9 cellular contexts compared by ENCODE assay signal in genomic region chr7:44348300-44348699, GRCh38. TPM values are rescaled to one million over a fixed set of nuclear protein-coding genes. Genes with fewer than 3 reads are reported as not detected.
DNase-seq lines count a peak whose midpoint lies in the region; ATAC-seq and TF ChIP-seq lines count a peak whose summit lies in the region.
"Had no signal": no experiment of that assay in that cellular context is flagged by ENCODE, and none has a peak within 500 bp of the region (broad histone marks: within the 10 kb centered on the region; RNA-seq: fewer than 3 reads in every experiment).

No MANE protein-coding gene starts in this region.

- no peaks in the 10 kb centered on the region for H3K4me1 ChIP-seq in Peyer's patch

- ATAC-seq in WTC11 (peak; percentile 94), HG03432 (IDR thresholded peaks at IDR 0.05; ENCODE audit: unreplicated experiment) (no peak), HG03342 (IDR thresholded peaks at IDR 0.05; ENCODE audit: unreplicated experiment) (no peak)

- no peaks in the 10 kb centered on the region for H3K36me3 ChIP-seq in kidney epithelial cell (ENCODE audit: control insufficient read depth, insufficient read depth, low read length)
- no peaks in the 10 kb centered on the region for H3K36me3 ChIP-seq in Peyer's patch

- no peak for TF ChIP-seq POLR2A in Peyer's patch (IDR thresholded peaks at IDR 0.05)

- no peaks in the 10 kb centered on the region for H3K27me3 ChIP-seq in kidney epithelial cell (ENCODE audit: control insufficient read depth, insufficient read depth, low read length)
- H3K27me3 ChIP-seq in Peyer's patch: no peaks in the 10 kb centered on the region

- no peak overlapping the region for H3K27ac Mint-ChIP-seq in WTC11
- H3K27ac Mint-ChIP-seq: IgD-negative memory B cell had no signal

- H3K27ac ChIP-seq in Peyer's patch: no peak overlapping the region

- no peaks in the 10 kb centered on the region for H3K9me3 ChIP-seq in Peyer's patch

- H3K36me3 Mint-ChIP-seq in WTC11: no peaks in the 10 kb centered on the region
- H3K36me3 Mint-ChIP-seq: IgD-negative memory B cell had no signal

- no peak overlapping the region for H3K4me3 ChIP-seq in kidney epithelial cell (ENCODE audit: low read depth, low read length)
- H3K4me3 ChIP-seq in Peyer's patch: no peak overlapping the region

- no peak overlapping the region for H3K4me3 Mint-ChIP-seq in WTC11
- H3K4me3 Mint-ChIP-seq: IgD-negative memory B cell had no signal

- POLR2A ChIA-PET in WTC11 (lab: Charles Lee): no interaction called here

- peaks cover 7% of the 10 kb centered on the region for H3K27me3 Mint-ChIP-seq in WTC11 (ENCODE audit: low read depth)

- DNase-seq in EL (peak; percentile 72), HK-2 (ENCODE audit: unreplicated experiment) (peak; percentile 39), WTC11 (ENCODE audit: low spot score) (peak; percentile 66), kidney epithelial cell (ENCODE audit: low read depth) (no peak), Peyer's patch (no peak), HuH-7 (ENCODE audit: low spot score) (no peak)

- TF ChIP-seq CTCF in WTC11 (IDR thresholded peaks at IDR 0.05) (peak; percentile 40), kidney epithelial cell (IDR thresholded peaks at IDR 0.05; ENCODE audit: insufficient read depth, low read length, poor library complexity, severe bottlenecking) (peak; percentile 50), Peyer's patch (IDR thresholded peaks at IDR 0.05) (no peak)

- CTCF ChIA-PET in WTC11 (lab: Charles Lee): interaction anchor here (0.6 to 4.0 kb wide), 43 partner anchors 9 to 788 kb away, joined by 3 to 50 read pairs (median 5); partner anchors contain the start of genes AEBP1, DDX56 and NUDCD3

- peaks cover 16% of the 10 kb centered on the region for H3K9me3 Mint-ChIP-seq in WTC11

- H3K4me1 Mint-ChIP-seq in WTC11: no peaks in the 10 kb centered on the region
- H3K4me1 Mint-ChIP-seq: IgD-negative memory B cell had no signal

TF ChIP-seq in WTC11, 78 proteins besides CTCF, POLR2A, EP300 and RAD21:
- TF ChIP-seq ZNF121 (CRISPR knock-in tag; IDR thresholded peaks at IDR 0.05) (0 out of 2 replicates have a peak, but pooled peaks have one; percentile 33), ZNF423 (CRISPR knock-in tag; IDR thresholded peaks at IDR 0.05) (no peak)
TF ChIP-seq in WTC11: peak in this region for 1.

RNA-seq across cellular contexts. Expression of gene CAMK2B, which starts 22.9 kb away (rescaled TPM):
- 0.41 to 0.53 TPM (median 0.44 TPM) in 3 replicates for total RNA-seq in WTC11 (2021)
- total RNA-seq in kidney epithelial cell: 0.68 TPM in 1 of 2 replicates, not detected in the other
- 1 to 10 TPM in 3 of 4 donors, under 1 TPM in 1; 0.67 to 3.9 (median 2.2) TPM for total RNA-seq in Peyer's patch

Comparison
In these comparisons a context has a peak if more than half of its experiments do, and no peak if none do; other contexts are left out.
1. DNase-seq: peak in EL (single experiment), HK-2 (single experiment) and WTC11 (single experiment); none in kidney epithelial cell (single experiment), Peyer's patch (0 of 3) and HuH-7 (single experiment).
2. CTCF ChIP-seq: peak in WTC11 (single experiment) and kidney epithelial cell (single experiment); none in Peyer's patch (0 of 6).